10 cellular contexts compared by ENCODE assay signal in the genomic region with DNA sequence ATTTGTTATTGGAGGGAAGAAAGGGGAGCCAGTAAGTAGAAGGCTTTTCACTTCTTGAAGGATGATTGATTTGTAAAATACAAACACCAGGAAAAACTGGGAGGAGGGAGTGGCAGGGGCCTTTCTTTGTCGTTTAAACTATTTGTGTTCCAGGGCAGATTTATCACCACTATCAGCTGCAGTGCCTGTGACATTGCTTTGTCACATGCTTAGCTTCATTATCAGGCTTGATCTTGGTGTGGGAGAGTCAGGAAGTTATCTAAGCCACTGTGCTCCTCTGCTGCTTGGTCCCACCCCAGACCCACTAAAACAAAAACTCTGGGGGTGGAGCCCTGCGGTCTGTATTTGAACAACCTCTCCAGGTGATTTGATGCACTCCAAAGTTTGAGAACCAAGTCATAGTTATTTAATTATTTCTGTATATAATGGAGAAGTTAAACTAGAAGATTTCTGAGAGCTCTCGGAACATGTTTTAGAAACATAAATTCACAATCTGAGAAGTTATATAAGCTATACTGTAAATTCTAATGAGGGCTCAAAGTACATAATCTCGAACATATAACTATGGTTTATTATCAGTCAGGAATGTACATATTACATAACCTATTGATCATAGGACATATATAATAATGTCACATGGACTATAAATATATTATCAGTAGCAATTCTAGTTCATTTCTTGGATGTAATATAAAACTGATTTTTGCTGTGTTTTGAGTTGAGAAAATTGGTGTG.
DNase-seq lines count a peak whose midpoint lies in the region; ATAC-seq, FAIRE-seq and TF ChIP-seq lines count a peak whose summit lies in the region.
"Had no signal": no experiment of that assay in that cellular context is flagged by ENCODE, and none has a peak within 500 bp of the region (broad histone marks: within the 10 kb centered on the region; RNA-seq: fewer than 3 reads in every experiment).

No MANE protein-coding gene starts in this region.

- H3K4me1 ChIP-seq in mammary epithelial cell (ENCODE audit: insufficient read depth, low read length): no peaks in the 10 kb centered on the region
- H3K4me1 ChIP-seq: body of pancreas had no signal

- peak; percentile 65 to 75 for ATAC-seq in activated naive CD4-positive, alpha-beta T cell treated with anti-CD3 and anti-CD28 coated beads, Interleukin-2, amount 50 U/mL, for 72 hours
- ATAC-seq: body of pancreas had no signal

- H4K20me1 ChIP-seq in mammary epithelial cell (ENCODE audit: insufficient read depth, low read length): no peaks in the 10 kb centered on the region

- peaks cover 10 to 22% of the 10 kb centered on the region in 2 donors for H3K36me3 Mint-ChIP-seq in activated naive CD4-positive, alpha-beta T cell treated with anti-CD3 and anti-CD28 coated beads, Interleukin-2, amount 50 U/mL, for 72 hours

- H3K79me2 ChIP-seq in mammary epithelial cell (ENCODE audit: insufficient read depth, low read length): no peaks in the 10 kb centered on the region

- DNase-seq in GM18507 (ENCODE audit: extremely low spot score, insufficient read length, low read depth) (no peak), T follicular helper cell (ENCODE audit: low read depth) (peak; percentile 75), mammary epithelial cell (no peak), SIG-M5 (lab: John Stamatoyannopoulos, UW) (no peak), urothelium cell line (ENCODE audit: low spot score) (no peak), AG08395 (ENCODE audit: low spot score) (no peak)
- DNase-seq in activated naive CD4-positive, alpha-beta T cell treated with anti-CD3 and anti-CD28 coated beads, Interleukin-2, amount 50 U/mL, for 72 hours (ENCODE audit: low spot score in 2 of 2): peak in 1 of 2 donors; percentile 54
- DNase-seq in stimulated activated CD4-positive, alpha-beta T cell treated with anti-CD3 and anti-CD28 coated beads, Interleukin-12 subunit alpha, Interleukin-12 subunit beta, amount 100 ng/mL, for 48 hours (ENCODE audit: low read depth in 2 of 3, low spot score in 1 of 3): peak in 2 of 3 donors; percentile 54 to 55
- DNase-seq: stimulated activated naive B cell treated with anti-CD40 and anti-IgM and Interleukin-4, amounts not matched to agents 10 μg/mL and 1 μg/mL and 100 μg/mL, for 72 hours had no signal

- dilution Hi-C loops in mammary epithelial cell (cut with HindIII; ENCODE audit: low sequenced_read_pairs): no loop called here

- FAIRE-seq in GM18507 (lab: Jason Lieb, UNC) (peak; percentile 5), urothelium cell line (lab: Jason Lieb, UNC) (no peak)

- H3K27ac ChIP-seq in mammary epithelial cell (ENCODE audit: insufficient read depth, low read depth, low read length): no peak overlapping the region
- H3K27ac ChIP-seq: body of pancreas had no signal

- intact Hi-C loops in mammary epithelial cell (cut with micrococcal nuclease): no loop called here

- no peaks in the 10 kb centered on the region for H3K27me3 ChIP-seq in mammary epithelial cell (ENCODE audit: insufficient read depth, low read length)
- H3K27me3 ChIP-seq: body of pancreas had no signal

- WGBS in mammary epithelial cell (ENCODE audit: low coverage, missing lambda C conversion rate): 72% methylated on average over 4 of the region's 4 CpGs

- H3K9me3 Mint-ChIP-seq in activated naive CD4-positive, alpha-beta T cell treated with anti-CD3 and anti-CD28 coated beads, Interleukin-2, amount 50 U/mL, for 72 hours: peaks cover under 1% of the 10 kb centered on the region in 2 donors

- no peak overlapping the region for H3K9ac ChIP-seq in mammary epithelial cell (ENCODE audit: insufficient read depth, low read length)

- CTCF ChIA-PET in mammary epithelial cell (lab: Charles Lee; ENCODE audit: low non-redundant PET): no interaction called here

- no peak overlapping the region for H3K4me2 ChIP-seq in mammary epithelial cell (ENCODE audit: insufficient read depth, low read depth, low read length)

- no peak for TF ChIP-seq CTCF in mammary epithelial cell (conservative IDR thresholded peaks at IDR 0.05 in 1 of 2, IDR thresholded peaks at IDR 0.05 in 1 of 2; ENCODE audit: extremely low read depth in 1 of 2, insufficient read depth in 1 of 2, low read depth in 1 of 2, low read length in 2 of 2)

- in situ Hi-C loops in mammary epithelial cell (cut with MboI; ENCODE audit: low sequenced_read_pairs in 2 of 2): no loop called here

- no peaks in the 10 kb centered on the region for H3K9me3 ChIP-seq in mammary epithelial cell (replicated peaks; ENCODE audit: insufficient read depth, low read length)
- H3K9me3 ChIP-seq: body of pancreas had no signal

- H2AFZ ChIP-seq in mammary epithelial cell (ENCODE audit: low read depth, low read length): no peak overlapping the region

- peak overlapping the region; percentile 49 to 50 for H3K27ac Mint-ChIP-seq in activated naive CD4-positive, alpha-beta T cell treated with anti-CD3 and anti-CD28 coated beads, Interleukin-2, amount 50 U/mL, for 72 hours
- H3K27ac Mint-ChIP-seq: stimulated activated naive B cell treated with anti-CD40 and anti-IgM and Interleukin-4, amounts not matched to agents 10 μg/mL and 1 μg/mL and 100 μg/mL, for 72 hours had no signal

- no peak overlapping the region for H3K4me3 ChIP-seq in mammary epithelial cell (replicated peaks in 1 of 3; ENCODE audit: insufficient read depth in 1 of 3, low read depth in 2 of 3, low read length in 3 of 3)
- H3K4me3 ChIP-seq: body of pancreas had no signal

- no TSS peak for BruUV-seq in mammary epithelial cell (replicated peaks; lab: Mats Ljungman, UMichigan)

- no peaks in the 10 kb centered on the region for H3K36me3 ChIP-seq in mammary epithelial cell (ENCODE audit: insufficient read depth, low read length)

Comparison
In these comparisons a context has a peak if more than half of its experiments do, and no peak if none do; other contexts are left out.
1. DNase-seq: peak in T follicular helper cell (single experiment) and stimulated activated CD4-positive, alpha-beta T cell treated with anti-CD3 and anti-CD28 coated beads, Interleukin-12 subunit alpha, Interleukin-12 subunit beta, amount 100 ng/mL, for 48 hours (2 of 3); none in GM18507 (single experiment), mammary epithelial cell (single experiment), SIG-M5 (single experiment), urothelium cell line (single experiment) and AG08395 (single experiment).